12 cellular contexts compared by ENCODE assay signal in genomic region chr1:42214447-42214871, GRCh38. TPM values are rescaled to one million over a fixed set of nuclear protein-coding genes. Genes with fewer than 3 reads are reported as not detected.
DNase-seq lines count a peak whose midpoint lies in the region; ATAC-seq, FAIRE-seq and TF ChIP-seq lines count a peak whose summit lies in the region.
"Had no signal": no experiment of that assay in that cellular context is flagged by ENCODE, and none has a peak within 500 bp of the region (broad histone marks: within the 10 kb centered on the region; RNA-seq: fewer than 3 reads in every experiment).

No MANE protein-coding gene starts in this region.

- no peaks in the 10 kb centered on the region for H3K36me3 ChIP-seq in kidney epithelial cell (ENCODE audit: control insufficient read depth, insufficient read depth, low read length)

- DNase-seq in A549 (ENCODE audit: low read depth in 1 of 2, low spot score in 1 of 2) (peak in 1 of 2 experiments; percentile 33), HuH-7.5 (ENCODE audit: low spot score) (peak; percentile 52), astrocyte of the hippocampus (ENCODE audit: low read depth, low spot score) (peak; percentile 68), kidney epithelial cell (ENCODE audit: low read depth) (peak; percentile 35), KG1 (lab: John Stamatoyannopoulos, UW) (no peak)
- no peak for DNase-seq in stimulated activated naive CD4-positive, alpha-beta T cell treated with Interleukin-2 at 50 U/mL for 16 hours (lab: John Stamatoyannopoulos, UW)
- no peak for DNase-seq in activated effector memory CD4-positive, alpha-beta T cell treated with anti-CD3 and anti-CD28 coated beads, Interleukin-2, amount 50 U/mL, for 16 hours
- DNase-seq: activated naive CD4-positive, alpha-beta T cell treated with anti-CD3 and anti-CD28 coated beads, Interleukin-2, amount 50 U/mL, for 16 hours; mesendoderm; NCI-H2171 treated with DMSO at 0.1 percent for 48 hours had no signal

- WGBS in A549 (ENCODE audit: missing lambda C conversion rate) = 24% methylated on average over 1 of the region's 1 CpG

- H3K4me3 ChIP-seq in A549 (no peak overlapping the region), kidney epithelial cell (ENCODE audit: low read depth, low read length) (no peak overlapping the region)

- TF ChIP-seq EP300 in A549 (IDR thresholded peaks at IDR 0.05) = no peak

- peak overlapping the region; percentile 59 to 79; a peak in 5 of 6 replicates for H3K27ac ChIP-seq in A549

- TF ChIP-seq RAD21 in A549 (conservative IDR thresholded peaks at IDR 0.05 in 1 of 2, IDR thresholded peaks at IDR 0.05 in 1 of 2) = no peak

- no peak for TF ChIP-seq CTCF in A549 (IDR thresholded peaks at IDR 0.05)
- no peak for TF ChIP-seq CTCF in kidney epithelial cell (IDR thresholded peaks at IDR 0.05; ENCODE audit: insufficient read depth, low read length, poor library complexity, severe bottlenecking)

- no peaks in the 10 kb centered on the region for H3K27me3 ChIP-seq in kidney epithelial cell (ENCODE audit: control insufficient read depth, insufficient read depth, low read length)

- H3K4me2 ChIP-seq in A549 = peak overlapping the region; percentile 62

- H3K9me3 ChIP-seq in A549 = no peaks in the 10 kb centered on the region

- CTCF ChIA-PET in A549 (lab: Yijun Ruan, JAX) = interaction anchor here (0.8 to 1.2 kb wide), 3 partner anchors 40 to 281 kb away, joined by 3 read pairs; no protein-coding TSS in a partner anchor

- ATAC-seq in A549 (peak; percentile 54 to 68; a peak in 3 of 6 replicates), GM18861 (IDR thresholded peaks at IDR 0.05; ENCODE audit: unreplicated experiment) (no peak)

- TF ChIP-seq POLR2A in A549 (IDR thresholded peaks at IDR 0.05; ENCODE audit: low read length) = no peak

- H3K4me1 ChIP-seq in A549 = peaks cover 45% of the 10 kb centered on the region

- POLR2A ChIA-PET in A549 (lab: Yijun Ruan, JAX) = no interaction called here

- no peak for FAIRE-seq in A549 (lab: Jason Lieb, UNC)
- FAIRE-seq: D721Med had no signal

TF ChIP-seq in A549, 52 proteins besides CTCF, POLR2A, EP300 and RAD21:
- peak; percentile 75 to 81 for TF ChIP-seq CEBPB (IDR thresholded peaks at IDR 0.05)
- TF ChIP-seq HOXA7 (CRISPR knock-in tag; IDR thresholded peaks at IDR 0.05) = no peak

RNA-seq across cellular contexts. Expression of gene GUCA2A, which starts 49.9 kb away (rescaled TPM):
- polyA plus RNA-seq in A549 (2011; rRNA removed) (not detected in 2 replicates), A549 (2017; fragmentation: RNase III; extraction: RNeasy Plus Mini Kit Qiagen cat#74134 plus additional on column Dnase treatment) (not detected in 3 replicates)
- 0.09 TPM in 1 of 2 replicates, not detected in the other for polyA plus RNA-seq in A549 (2012; cell fraction: cytosol; rRNA removed)
- polyA plus RNA-seq in A549 (2012; cell fraction: nucleus; rRNA removed) = not detected in 2 replicates
- polyA minus RNA-seq in A549 (2011; rRNA and poly(A)+ RNA removed) = not detected in 2 replicates
- not detected in 2 replicates for total RNA-seq in kidney epithelial cell

Comparison
In these comparisons a context has a peak if more than half of its experiments do, and no peak if none do; other contexts are left out.
1. DNase-seq: peak in HuH-7.5 (single experiment), astrocyte of the hippocampus (single experiment) and kidney epithelial cell (single experiment); none in stimulated activated naive CD4-positive, alpha-beta T cell treated with Interleukin-2 at 50 U/mL for 16 hours (single experiment), activated effector memory CD4-positive, alpha-beta T cell treated with anti-CD3 and anti-CD28 coated beads, Interleukin-2, amount 50 U/mL, for 16 hours (single experiment) and KG1 (single experiment).